ENCODE assay signal across 10 cellular contexts in genomic region chr1:20552728-20553571, GRCh38. TPM values are rescaled to one million over a fixed set of nuclear protein-coding genes. Genes with fewer than 3 reads are reported as not detected.
DNase-seq lines count a peak whose midpoint lies in the region; ATAC-seq and TF ChIP-seq lines count a peak whose summit lies in the region.
"Had no signal": no experiment of that assay in that cellular context is flagged by ENCODE, and none has a peak within 500 bp of the region (broad histone marks: within the 10 kb centered on the region; RNA-seq: fewer than 3 reads in every experiment).

No MANE protein-coding gene starts in this region.

- 2 to 3% (median 3%) methylated on average over 47 to 99 of the region's 99 CpGs; no CpG with 5 or more reads in 1 of the 5 donors for WGBS in spleen, 5 donors

- H3K36me3 ChIP-seq in iPS-15b (ENCODE audit: control insufficient read depth, insufficient read depth, low read length) (no peaks in the 10 kb centered on the region), spleen (no peaks in the 10 kb centered on the region)

- H3K27ac ChIP-seq in spleen, result peak overlapping the region in 5 of 8 donors; percentile 12 to 68 (median 46)

- ATAC-seq in omental fat pad (ENCODE audit: low FRiP score), result no peak

- H3K4me1 ChIP-seq in iPS-15b (ENCODE audit: control insufficient read depth, insufficient read depth, low read length) (no peaks in the 10 kb centered on the region), spleen (peaks cover 4 to 46% (median 25%) of the 10 kb centered on the region in 6 donors)

- no peak for TF ChIP-seq POLR2A in spleen (IDR thresholded peaks at IDR 0.05)

- peaks cover 65% of the 10 kb centered on the region for H3K27me3 ChIP-seq in iPS-15b (ENCODE audit: control insufficient read depth, insufficient read depth, low read length)
- peaks cover 0 to 94% (median 32%) of the 10 kb centered on the region in 7 donors for H3K27me3 ChIP-seq in spleen (replicated peaks in 1 of 7)

- peak overlapping the region; percentile 54 for H3K9ac ChIP-seq in iPS-15b (ENCODE audit: low read depth, low read length)

- TF ChIP-seq CTCF in spleen (IDR thresholded peaks at IDR 0.05 in 8 of 11, conservative IDR thresholded peaks at IDR 0.05 in 3 of 11) (no peak), omental fat pad (IDR thresholded peaks at IDR 0.05) (no peak)

- DNase-seq in DMS53 (lab: John Stamatoyannopoulos, UW), result peak; percentile 48
- no peak for DNase-seq in DMS53 treated with DMSO at 0.1 percent for 48 hours (lab: John Stamatoyannopoulos, UW; ENCODE audit: unreplicated experiment)
- peak; percentile 59 for DNase-seq in astrocyte of the hippocampus (ENCODE audit: low read depth, low spot score)
- DNase-seq in spleen, result no peak
- no peak for DNase-seq in stimulated activated CD4-positive, alpha-beta T cell treated with anti-CD3 and anti-CD28 coated beads, Interleukin-2, amount 100 ng/mL, for 48 hours
- DNase-seq in stimulated activated CD4-positive, alpha-beta T cell treated with anti-CD3 and anti-CD28 coated beads, Interleukin-4, amount 100 ng/mL, for 1 hour, result no peak
- no peak for DNase-seq in omental fat pad (ENCODE audit: low spot score)
- DNase-seq: central memory CD4-positive, alpha-beta T cell had no signal

- H3K9me3 ChIP-seq in iPS-15b (ENCODE audit: control insufficient read depth, insufficient read depth, low read length), result no peaks in the 10 kb centered on the region
- no peaks in the 10 kb centered on the region for H3K9me3 ChIP-seq in spleen

- intact Hi-C loops in spleen (cut with DNase I; ENCODE audit: low total_unique reads), result no loop called here

- peak overlapping the region; percentile 61 for H3K4me3 ChIP-seq in iPS-15b (ENCODE audit: low read depth, low read length)
- peak overlapping the region in 7 of 8 donors; percentile 23 to 63 (median 31) for H3K4me3 ChIP-seq in spleen

RNA-seq across cellular contexts. Expression of gene FAM43B, which starts 0.6 kb away (rescaled TPM):
- total RNA-seq in spleen (under 1 TPM; 0.27 to 0.97 (median 0.79) TPM), omental fat pad (1 to 10 TPM in 1 of 4 donors, under 1 TPM in 3; 0.31 to 2.2 (median 0.70) TPM)
- polyA plus RNA-seq in spleen, result under 1 TPM; 0.11 to 0.24 (median 0.22) TPM

RNA-seq across cellular contexts. Expression of gene CDA, which starts 35.9 kb away (rescaled TPM):
- total RNA-seq in spleen, result 10 to 100 TPM in 6 of 7 donors, 1 to 10 TPM in 1; 8.5 to 47.2 (median 18.6) TPM
- polyA plus RNA-seq in spleen, result 10 to 100 TPM in 1 of 3 donors, 1 to 10 TPM in 2; 4.2 to 18.0 (median 6.0) TPM
- total RNA-seq in omental fat pad, result 10 to 100 TPM in 1 of 4 donors, 1 to 10 TPM in 3; 1.9 to 13.2 (median 2.8) TPM
- total RNA-seq: H4 had no signal

RNA-seq across cellular contexts. Expression of gene MUL1, which starts 45.0 kb away (rescaled TPM):
- total RNA-seq in spleen (10 to 100 TPM; 20.1 to 32.3 (median 25.0) TPM), omental fat pad (10 to 100 TPM; 22.1 to 36.4 (median 27.1) TPM)
- 1 to 10 TPM; 2.9 to 9.2 (median 7.3) TPM for polyA plus RNA-seq in spleen

Comparison
In these comparisons a context has a peak if more than half of its experiments do, and no peak if none do; other contexts are left out.
1. DNase-seq: peak in DMS53 (single experiment) and astrocyte of the hippocampus (single experiment); none in DMS53 treated with DMSO at 0.1 percent for 48 hours (single experiment), spleen (single experiment), stimulated activated CD4-positive, alpha-beta T cell treated with anti-CD3 and anti-CD28 coated beads, Interleukin-2, amount 100 ng/mL, for 48 hours (0 of 2), stimulated activated CD4-positive, alpha-beta T cell treated with anti-CD3 and anti-CD28 coated beads, Interleukin-4, amount 100 ng/mL, for 1 hour (single experiment) and omental fat pad (single experiment).